ENCODE assay signal across 1 cellular context in genomic region chr10:436911-437665, GRCh38.
TF ChIP-seq lines count a peak whose summit lies in the region.

No MANE protein-coding gene starts in this region.

TF ChIP-seq in HCT116, 20 proteins besides CTCF, POLR2A, EP300 and RAD21 (continued from another document):
- no peak for TF ChIP-seq REST (IDR thresholded peaks at IDR 0.05; ENCODE audit: low read depth)
TF ChIP-seq in HCT116: peak in this region for 2.
